1 cellular context compared by ENCODE assay signal in the genomic region with DNA sequence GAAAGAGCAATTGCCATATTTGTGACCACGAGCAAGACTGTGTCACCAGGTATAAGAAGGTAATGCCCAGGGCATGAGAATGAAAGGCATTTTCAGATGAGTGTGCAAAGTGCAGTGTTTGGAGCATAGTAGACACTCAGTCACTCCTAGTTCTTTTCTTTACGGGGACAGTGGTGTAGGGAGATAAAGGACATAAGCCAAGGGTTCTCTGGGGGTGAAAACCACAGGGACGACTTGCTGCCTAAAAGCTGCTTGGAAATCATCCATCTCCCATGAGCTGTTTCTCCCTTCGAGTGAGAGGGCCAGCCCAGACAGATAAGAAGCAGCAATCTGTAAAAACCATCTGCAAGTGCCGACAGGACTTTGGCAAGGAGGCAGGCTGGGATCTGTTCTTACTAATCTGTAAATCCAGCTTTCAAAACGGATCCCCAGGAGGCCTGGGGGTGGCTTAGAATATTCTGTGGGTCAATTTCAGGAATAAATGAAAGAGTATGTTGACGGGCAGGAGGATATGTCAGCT.
TF ChIP-seq lines count a peak whose summit lies in the region.

No MANE protein-coding gene starts in this region.

TF ChIP-seq in K562, 482 proteins besides CTCF, POLR2A, EP300 and RAD21 (continued from another document and continues in another):
- TF ChIP-seq, protein P1, sequence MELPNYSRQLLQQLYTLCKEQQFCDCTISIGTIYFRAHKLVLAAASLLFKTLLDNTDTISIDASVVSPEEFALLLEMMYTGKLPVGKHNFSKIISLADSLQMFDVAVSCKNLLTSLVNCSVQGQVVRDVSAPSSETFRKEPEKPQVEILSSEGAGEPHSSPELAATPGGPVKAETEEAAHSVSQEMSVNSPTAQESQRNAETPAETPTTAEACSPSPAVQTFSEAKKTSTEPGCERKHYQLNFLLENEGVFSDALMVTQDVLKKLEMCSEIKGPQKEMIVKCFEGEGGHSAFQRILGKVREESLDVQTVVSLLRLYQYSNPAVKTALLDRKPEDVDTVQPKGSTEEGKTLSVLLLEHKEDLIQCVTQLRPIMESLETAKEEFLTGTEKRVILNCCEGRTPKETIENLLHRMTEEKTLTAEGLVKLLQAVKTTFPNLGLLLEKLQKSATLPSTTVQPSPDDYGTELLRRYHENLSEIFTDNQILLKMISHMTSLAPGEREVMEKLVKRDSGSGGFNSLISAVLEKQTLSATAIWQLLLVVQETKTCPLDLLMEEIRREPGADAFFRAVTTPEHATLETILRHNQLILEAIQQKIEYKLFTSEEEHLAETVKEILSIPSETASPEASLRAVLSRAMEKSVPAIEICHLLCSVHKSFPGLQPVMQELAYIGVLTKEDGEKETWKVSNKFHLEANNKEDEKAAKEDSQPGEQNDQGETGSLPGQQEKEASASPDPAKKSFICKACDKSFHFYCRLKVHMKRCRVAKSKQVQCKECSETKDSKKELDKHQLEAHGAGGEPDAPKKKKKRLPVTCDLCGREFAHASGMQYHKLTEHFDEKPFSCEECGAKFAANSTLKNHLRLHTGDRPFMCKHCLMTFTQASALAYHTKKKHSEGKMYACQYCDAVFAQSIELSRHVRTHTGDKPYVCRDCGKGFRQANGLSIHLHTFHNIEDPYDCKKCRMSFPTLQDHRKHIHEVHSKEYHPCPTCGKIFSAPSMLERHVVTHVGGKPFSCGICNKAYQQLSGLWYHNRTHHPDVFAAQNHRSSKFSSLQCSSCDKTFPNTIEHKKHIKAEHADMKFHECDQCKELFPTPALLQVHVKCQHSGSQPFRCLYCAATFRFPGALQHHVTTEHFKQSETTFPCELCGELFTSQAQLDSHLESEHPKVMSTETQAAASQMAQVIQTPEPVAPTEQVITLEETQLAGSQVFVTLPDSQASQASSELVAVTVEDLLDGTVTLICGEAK (IDR thresholded peaks at IDR 0.05) = no peak
- TF ChIP-seq, protein P1 (CRISPR knock-in tag; IDR thresholded peaks at IDR 0.05) = no peak
- TF ChIP-seq, protein P2, sequence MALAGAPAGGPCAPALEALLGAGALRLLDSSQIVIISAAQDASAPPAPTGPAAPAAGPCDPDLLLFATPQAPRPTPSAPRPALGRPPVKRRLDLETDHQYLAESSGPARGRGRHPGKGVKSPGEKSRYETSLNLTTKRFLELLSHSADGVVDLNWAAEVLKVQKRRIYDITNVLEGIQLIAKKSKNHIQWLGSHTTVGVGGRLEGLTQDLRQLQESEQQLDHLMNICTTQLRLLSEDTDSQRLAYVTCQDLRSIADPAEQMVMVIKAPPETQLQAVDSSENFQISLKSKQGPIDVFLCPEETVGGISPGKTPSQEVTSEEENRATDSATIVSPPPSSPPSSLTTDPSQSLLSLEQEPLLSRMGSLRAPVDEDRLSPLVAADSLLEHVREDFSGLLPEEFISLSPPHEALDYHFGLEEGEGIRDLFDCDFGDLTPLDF (CRISPR knock-in tag; IDR thresholded peaks at IDR 0.05) = 0 out of 2 replicates have a peak, but pooled peaks have one; percentile 73
- TF ChIP-seq BDP1 (IDR thresholded peaks at IDR 0.05; ENCODE audit: insufficient read depth, insufficient read length) (no peak), ZNF316 (IDR thresholded peaks at IDR 0.05) (peak; percentile 79), TCF7 (IDR thresholded peaks at IDR 0.05; ENCODE audit: borderline replicate concordance) (peak; percentile 82; the same call in 1 of the 2 replicates), DMBX1 (CRISPR knock-in tag; IDR thresholded peaks at IDR 0.05; ENCODE audit: borderline replicate concordance) (peak; percentile 96), C11orf30 (IDR thresholded peaks at IDR 0.05; ENCODE audit: low read depth) (peak; percentile 78), LEF1 (IDR thresholded peaks at IDR 0.05) (peak; percentile 98), PHTF2 (CRISPR knock-in tag; IDR thresholded peaks at IDR 0.05) (no peak), HEY1 (CRISPR knock-in tag; IDR thresholded peaks at IDR 0.05; ENCODE audit: borderline replicate concordance) (peak; percentile 95; the same call in 1 of the 2 replicates), NR2C2 (CRISPR knock-in tag; IDR thresholded peaks at IDR 0.05) (no peak), NR2C2 (tag; IDR thresholded peaks at IDR 0.05) (peak; percentile 64; the same call in 1 of the 2 replicates), MEIS2 (IDR thresholded peaks at IDR 0.05; ENCODE audit: partially characterized antibody) (peak; percentile 100), POLR2G (IDR thresholded peaks at IDR 0.05; ENCODE audit: low read depth, low read length) (no peak), PURB (CRISPR knock-in tag; IDR thresholded peaks at IDR 0.05; ENCODE audit: low read depth) (no peak), TAL1 (IDR thresholded peaks at IDR 0.05) (peak; percentile 99), ZFP1 (CRISPR knock-in tag; IDR thresholded peaks at IDR 0.05) (no peak), MBD2 (IDR thresholded peaks at IDR 0.05; ENCODE audit: borderline replicate concordance, low read depth) (peak; percentile 93), BRCA1 (IDR thresholded peaks at IDR 0.05) (no peak), BRCA1 (CRISPR knock-in tag; IDR thresholded peaks at IDR 0.05) (no peak), MCM2 (IDR thresholded peaks at IDR 0.05; ENCODE audit: low read depth) (no peak), MEF2A (IDR thresholded peaks at IDR 0.05; ENCODE audit: control insufficient read depth, low read depth, low read length) (peak; percentile 59; the same call in 1 of the 2 replicates), GATA2 (CRISPR knock-in tag; IDR thresholded peaks at IDR 0.05) (peak; percentile 100), ARNT (IDR thresholded peaks at IDR 0.05) (peak; percentile 97 to 98), FOSL1 (tag; conservative IDR thresholded peaks at IDR 0.05) (peak; percentile 94), NFE2 (IDR thresholded peaks at IDR 0.05; ENCODE audit: low read depth) (peak; percentile 75), NR2F6 (CRISPR knock-in tag; IDR thresholded peaks at IDR 0.05) (no peak), MTA2 (IDR thresholded peaks at IDR 0.05; ENCODE audit: low read depth) (peak; percentile 99), MYC (IDR thresholded peaks at IDR 0.05; ENCODE audit: low read depth, low read length) (peak; percentile 74), MYC (CRISPR knock-in tag; IDR thresholded peaks at IDR 0.05; ENCODE audit: borderline replicate concordance, low read depth) (no peak), U2AF1 (optimal IDR thresholded peaks at IDR 0.05; ENCODE audit: low read depth, low read length) (no peak), MAFF (IDR thresholded peaks at IDR 0.05; ENCODE audit: low read length) (peak; percentile 46; the same call in 1 of the 2 replicates), NR4A1 (CRISPR knock-in tag; IDR thresholded peaks at IDR 0.05) (peak; percentile 97), NR4A1 (tag; IDR thresholded peaks at IDR 0.05) (peak; percentile 94), ILK (tag; IDR thresholded peaks at IDR 0.05; ENCODE audit: borderline replicate concordance, low read depth) (no peak), SMARCE1 (IDR thresholded peaks at IDR 0.05) (peak; percentile 100)
- TF ChIP-seq, protein P3, sequence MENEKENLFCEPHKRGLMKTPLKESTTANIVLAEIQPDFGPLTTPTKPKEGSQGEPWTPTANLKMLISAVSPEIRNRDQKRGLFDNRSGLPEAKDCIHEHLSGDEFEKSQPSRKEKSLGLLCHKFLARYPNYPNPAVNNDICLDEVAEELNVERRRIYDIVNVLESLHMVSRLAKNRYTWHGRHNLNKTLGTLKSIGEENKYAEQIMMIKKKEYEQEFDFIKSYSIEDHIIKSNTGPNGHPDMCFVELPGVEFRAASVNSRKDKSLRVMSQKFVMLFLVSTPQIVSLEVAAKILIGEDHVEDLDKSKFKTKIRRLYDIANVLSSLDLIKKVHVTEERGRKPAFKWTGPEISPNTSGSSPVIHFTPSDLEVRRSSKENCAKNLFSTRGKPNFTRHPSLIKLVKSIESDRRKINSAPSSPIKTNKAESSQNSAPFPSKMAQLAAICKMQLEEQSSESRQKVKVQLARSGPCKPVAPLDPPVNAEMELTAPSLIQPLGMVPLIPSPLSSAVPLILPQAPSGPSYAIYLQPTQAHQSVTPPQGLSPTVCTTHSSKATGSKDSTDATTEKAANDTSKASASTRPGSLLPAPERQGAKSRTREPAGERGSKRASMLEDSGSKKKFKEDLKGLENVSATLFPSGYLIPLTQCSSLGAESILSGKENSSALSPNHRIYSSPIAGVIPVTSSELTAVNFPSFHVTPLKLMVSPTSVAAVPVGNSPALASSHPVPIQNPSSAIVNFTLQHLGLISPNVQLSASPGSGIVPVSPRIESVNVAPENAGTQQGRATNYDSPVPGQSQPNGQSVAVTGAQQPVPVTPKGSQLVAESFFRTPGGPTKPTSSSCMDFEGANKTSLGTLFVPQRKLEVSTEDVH (IDR thresholded peaks at IDR 0.05; ENCODE audit: low read depth, partially characterized antibody) = peak; percentile 48
- TF ChIP-seq, protein P4, sequence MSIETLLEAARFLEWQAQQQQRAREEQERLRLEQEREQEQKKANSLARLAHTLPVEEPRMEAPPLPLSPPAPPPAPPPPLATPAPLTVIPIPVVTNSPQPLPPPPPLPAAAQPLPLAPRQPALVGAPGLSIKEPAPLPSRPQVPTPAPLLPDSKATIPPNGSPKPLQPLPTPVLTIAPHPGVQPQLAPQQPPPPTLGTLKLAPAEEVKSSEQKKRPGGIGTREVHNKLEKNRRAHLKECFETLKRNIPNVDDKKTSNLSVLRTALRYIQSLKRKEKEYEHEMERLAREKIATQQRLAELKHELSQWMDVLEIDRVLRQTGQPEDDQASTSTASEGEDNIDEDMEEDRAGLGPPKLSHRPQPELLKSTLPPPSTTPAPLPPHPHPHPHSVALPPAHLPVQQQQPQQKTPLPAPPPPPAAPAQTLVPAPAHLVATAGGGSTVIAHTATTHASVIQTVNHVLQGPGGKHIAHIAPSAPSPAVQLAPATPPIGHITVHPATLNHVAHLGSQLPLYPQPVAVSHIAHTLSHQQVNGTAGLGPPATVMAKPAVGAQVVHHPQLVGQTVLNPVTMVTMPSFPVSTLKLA (conservative IDR thresholded peaks at IDR 0.05) = peak in 1 of 2 experiments; percentile 80; a peak in 2 of 4 replicates
- TF ChIP-seq, protein P5, sequence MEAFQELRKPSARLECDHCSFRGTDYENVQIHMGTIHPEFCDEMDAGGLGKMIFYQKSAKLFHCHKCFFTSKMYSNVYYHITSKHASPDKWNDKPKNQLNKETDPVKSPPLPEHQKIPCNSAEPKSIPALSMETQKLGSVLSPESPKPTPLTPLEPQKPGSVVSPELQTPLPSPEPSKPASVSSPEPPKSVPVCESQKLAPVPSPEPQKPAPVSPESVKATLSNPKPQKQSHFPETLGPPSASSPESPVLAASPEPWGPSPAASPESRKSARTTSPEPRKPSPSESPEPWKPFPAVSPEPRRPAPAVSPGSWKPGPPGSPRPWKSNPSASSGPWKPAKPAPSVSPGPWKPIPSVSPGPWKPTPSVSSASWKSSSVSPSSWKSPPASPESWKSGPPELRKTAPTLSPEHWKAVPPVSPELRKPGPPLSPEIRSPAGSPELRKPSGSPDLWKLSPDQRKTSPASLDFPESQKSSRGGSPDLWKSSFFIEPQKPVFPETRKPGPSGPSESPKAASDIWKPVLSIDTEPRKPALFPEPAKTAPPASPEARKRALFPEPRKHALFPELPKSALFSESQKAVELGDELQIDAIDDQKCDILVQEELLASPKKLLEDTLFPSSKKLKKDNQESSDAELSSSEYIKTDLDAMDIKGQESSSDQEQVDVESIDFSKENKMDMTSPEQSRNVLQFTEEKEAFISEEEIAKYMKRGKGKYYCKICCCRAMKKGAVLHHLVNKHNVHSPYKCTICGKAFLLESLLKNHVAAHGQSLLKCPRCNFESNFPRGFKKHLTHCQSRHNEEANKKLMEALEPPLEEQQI (IDR thresholded peaks at IDR 0.05) = peak; percentile 98
- TF ChIP-seq, protein P6, sequence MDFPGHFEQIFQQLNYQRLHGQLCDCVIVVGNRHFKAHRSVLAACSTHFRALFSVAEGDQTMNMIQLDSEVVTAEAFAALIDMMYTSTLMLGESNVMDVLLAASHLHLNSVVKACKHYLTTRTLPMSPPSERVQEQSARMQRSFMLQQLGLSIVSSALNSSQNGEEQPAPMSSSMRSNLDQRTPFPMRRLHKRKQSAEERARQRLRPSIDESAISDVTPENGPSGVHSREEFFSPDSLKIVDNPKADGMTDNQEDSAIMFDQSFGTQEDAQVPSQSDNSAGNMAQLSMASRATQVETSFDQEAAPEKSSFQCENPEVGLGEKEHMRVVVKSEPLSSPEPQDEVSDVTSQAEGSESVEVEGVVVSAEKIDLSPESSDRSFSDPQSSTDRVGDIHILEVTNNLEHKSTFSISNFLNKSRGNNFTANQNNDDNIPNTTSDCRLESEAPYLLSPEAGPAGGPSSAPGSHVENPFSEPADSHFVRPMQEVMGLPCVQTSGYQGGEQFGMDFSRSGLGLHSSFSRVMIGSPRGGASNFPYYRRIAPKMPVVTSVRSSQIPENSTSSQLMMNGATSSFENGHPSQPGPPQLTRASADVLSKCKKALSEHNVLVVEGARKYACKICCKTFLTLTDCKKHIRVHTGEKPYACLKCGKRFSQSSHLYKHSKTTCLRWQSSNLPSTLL (IDR thresholded peaks at IDR 0.05) = peak; percentile 99
